Comparison of ENCODE assay signal across 8 cellular contexts in the genomic region with DNA sequence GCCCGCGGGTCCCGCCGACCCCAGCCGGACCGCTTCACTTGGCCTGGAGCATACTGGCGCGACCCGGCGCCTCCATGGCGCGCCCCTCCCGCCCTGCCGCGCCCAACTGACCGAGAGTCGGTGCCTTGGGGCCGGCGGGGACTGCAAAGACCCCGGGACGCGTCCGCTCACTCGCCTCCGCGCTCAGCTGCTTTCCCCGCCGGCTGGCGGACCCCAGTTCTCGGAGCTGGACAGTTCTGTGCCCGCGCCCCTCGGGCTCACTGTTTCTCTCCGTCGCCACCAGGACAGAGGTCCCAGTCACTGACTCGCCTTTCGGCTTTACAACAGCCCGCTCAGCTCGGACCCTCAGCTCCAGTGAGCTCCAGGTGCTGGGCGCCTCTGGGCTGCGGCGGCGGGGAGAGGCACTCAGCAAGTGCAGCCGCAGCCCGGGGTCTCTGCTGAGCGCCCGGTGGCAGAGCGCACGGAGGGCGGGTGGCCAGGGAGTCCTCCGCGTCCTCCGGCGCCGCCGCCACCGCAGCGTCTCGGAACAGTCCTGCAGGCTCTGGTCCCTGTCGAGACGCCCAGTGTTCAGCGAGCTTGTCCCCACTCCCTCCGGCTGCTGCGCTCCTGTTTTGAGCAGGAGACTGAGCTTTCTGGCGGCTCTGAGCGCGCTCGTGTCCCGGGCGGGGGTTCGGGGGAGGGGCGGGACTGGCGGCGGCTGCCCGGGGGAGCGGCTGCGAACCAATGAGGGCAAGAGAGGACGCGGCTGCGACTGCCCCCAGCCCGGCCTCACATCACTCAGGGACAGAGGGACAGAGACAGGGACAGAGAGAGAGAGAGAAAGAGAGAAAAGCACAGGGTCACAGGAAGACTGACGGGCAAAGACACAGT. TPM values are rescaled to one million over a fixed set of nuclear protein-coding genes. Genes with fewer than 3 reads are reported as not detected.
A peak's percentile ranks its signal among the peaks of the same experiment; 100 is the strongest.
DNase-seq lines count a peak whose midpoint lies in the region; ATAC-seq lines count a peak whose summit lies in the region.

A gene (minus strand): TSS at position 637 of the 870 bp plus-strand sequence. CDS start 638 bp downstream, outside the sequence.

- H3K36me3 Mint-ChIP-seq in activated T-cell treated with anti-CD3 and anti-CD28 coated beads, Interleukin-2, amount 50 U/mL, for 24 hours (ENCODE audit: low read depth), result no peaks in the 10 kb centered on the region

- in situ Hi-C loops in ACHN (cut with HindIII; ENCODE audit: low pct_ligation_motif_present, low pct_unique_long_range_greater_than_20kb, low sequenced_read_pairs), result no loop called here

- WGBS in right cardiac atrium, result 1% methylated on average over 82 of the region's 82 CpGs

- H3K27ac Mint-ChIP-seq in activated T-cell treated with anti-CD3 and anti-CD28 coated beads, Interleukin-2, amount 50 U/mL, for 24 hours, result no peak within 1 kb of the TSS

- H3K9me3 Mint-ChIP-seq in activated T-cell treated with anti-CD3 and anti-CD28 coated beads, Interleukin-2, amount 50 U/mL, for 24 hours, result no peaks in the 10 kb centered on the region

- H3K27ac ChIP-seq in SJCRH30 (no peak within 1 kb of the TSS), right cardiac atrium (ENCODE audit: low read length) (no peak within 1 kb of the TSS)

- intact Hi-C loops in right cardiac atrium (cut with DNase I), result no loop called here

- H3K4me1 Mint-ChIP-seq in activated T-cell treated with anti-CD3 and anti-CD28 coated beads, Interleukin-2, amount 50 U/mL, for 24 hours (ENCODE audit: low read depth), result no peaks in the 10 kb centered on the region

- H3K4me1 ChIP-seq in SJCRH30, result no peaks in the 10 kb centered on the region
- H3K4me1 ChIP-seq in right cardiac atrium (ENCODE audit: control insufficient read depth, insufficient read depth, low read length), result peaks cover 6% of the 10 kb centered on the region

- ATAC-seq in right cardiac atrium, result peak; percentile 34 to 38
- ATAC-seq in HG03571 (IDR thresholded peaks at IDR 0.05; ENCODE audit: unreplicated experiment), result no peak
- no peak for ATAC-seq in HG03432 (IDR thresholded peaks at IDR 0.05; ENCODE audit: unreplicated experiment)

- H3K9me3 ChIP-seq in SJCRH30 (replicated peaks) (no peaks in the 10 kb centered on the region), right cardiac atrium (ENCODE audit: control insufficient read depth, low read length) (no peaks in the 10 kb centered on the region)

- H3K4me3 ChIP-seq in SJCRH30 (peak within 1 kb of the TSS; percentile 42), right cardiac atrium (ENCODE audit: low read length) (peak within 1 kb of the TSS; percentile 22)

- DNase-seq in GM03348 (ENCODE audit: low spot score) (peak; percentile 25), SJCRH30 (peak; percentile 21 to 29), right cardiac atrium (peak in 2 of 3 donors; percentile 52 to 66), retina (peak; percentile 88), ACHN (no peak)
- no peak for DNase-seq in activated T-cell treated with anti-CD3 and anti-CD28 coated beads, Interleukin-2, amount 50 U/mL, for 24 hours

- H3K36me3 ChIP-seq in SJCRH30, result no peaks in the 10 kb centered on the region; the same call in 1 of the 2 replicates

- peaks cover 70% of the 10 kb centered on the region for H3K27me3 Mint-ChIP-seq in activated T-cell treated with anti-CD3 and anti-CD28 coated beads, Interleukin-2, amount 50 U/mL, for 24 hours

- no peaks in the 10 kb centered on the region for H3K27me3 ChIP-seq in SJCRH30
- H3K27me3 ChIP-seq in right cardiac atrium (ENCODE audit: control insufficient read depth, insufficient read depth), result no peaks in the 10 kb centered on the region

- H3K4me3 Mint-ChIP-seq in activated T-cell treated with anti-CD3 and anti-CD28 coated beads, Interleukin-2, amount 50 U/mL, for 24 hours, result no peak within 1 kb of the TSS

RNA-seq across cellular contexts. Expression of the gene that starts here (rescaled TPM):
- total RNA-seq in SJCRH30 (2014; rRNA removed; shearing (Covaris generic)), result 0.06 TPM in 1 of 2 replicates, not detected in the other
- total RNA-seq in right cardiac atrium, result not detected
- not detected for polyA plus RNA-seq in right cardiac atrium

Comparison
In these comparisons a context has a peak if more than half of its experiments do, and no peak if none do; other contexts are left out.
1. Peak in DNase-seq and H3K4me3 ChIP-seq in SJCRH30; RNA of the gene not detected or under 1 TPM.
2. Peak in DNase-seq, ATAC-seq and H3K4me3 ChIP-seq in right cardiac atrium; RNA of the gene not detected or under 1 TPM.
3. DNase-seq: peak in GM03348 (single experiment) and retina (single experiment); none in activated T-cell treated with anti-CD3 and anti-CD28 coated beads, Interleukin-2, amount 50 U/mL, for 24 hours (single experiment) and ACHN (single experiment).